In genomic region chr12:92570056-92570753, GRCh38 we compare ENCODE assay signal across 8 cellular contexts.
DNase-seq lines count a peak whose midpoint lies in the region; ATAC-seq and FAIRE-seq lines count a peak whose summit lies in the region.

No MANE protein-coding gene starts in this region.

- H3K4me1 Mint-ChIP-seq in activated CD4-positive, alpha-beta T cell treated with anti-CD3 and anti-CD28 coated beads, Interleukin-2, amount 10 ng/mL, durations not matched to agents 24 days and 14 days = peaks cover 21% of the 10 kb centered on the region
- H3K4me1 Mint-ChIP-seq in activated naive CD4-positive, alpha-beta T cell treated with anti-CD3 and anti-CD28 coated beads for 36 hours (ENCODE audit: low read depth) = peaks cover 32% of the 10 kb centered on the region

- H3K4me3 Mint-ChIP-seq in activated CD4-positive, alpha-beta T cell treated with anti-CD3 and anti-CD28 coated beads, Interleukin-2, amount 10 ng/mL, durations not matched to agents 24 days and 14 days = no peak overlapping the region
- H3K4me3 Mint-ChIP-seq in activated naive CD4-positive, alpha-beta T cell treated with anti-CD3 and anti-CD28 coated beads for 36 hours = no peak overlapping the region

- FAIRE-seq in frontal cortex (lab: Jason Lieb, UNC) = peak; percentile 62

- intact Hi-C loops in activated CD4-positive, alpha-beta T cell treated with anti-CD3 and anti-CD28 coated beads, Interleukin-2, amount 10 ng/mL, durations not matched to agents 24 days and 14 days (cut with micrococcal nuclease) = loop anchor here (1.0 to 5.0 kb wide), 11 partner anchors 18 to 1188 kb away; no protein-coding TSS in a partner anchor
- intact Hi-C loops in activated naive CD4-positive, alpha-beta T cell treated with anti-CD3 and anti-CD28 coated beads for 36 hours (cut with micrococcal nuclease) = loop anchor here (1.0 to 10.0 kb wide), 16 partner anchors 38 to 1535 kb away; no protein-coding TSS in a partner anchor

- H3K36me3 Mint-ChIP-seq in activated CD4-positive, alpha-beta T cell treated with anti-CD3 and anti-CD28 coated beads, Interleukin-2, amount 10 ng/mL, durations not matched to agents 24 days and 14 days (ENCODE audit: low read depth) = peaks cover 15% of the 10 kb centered on the region
- peaks cover 16% of the 10 kb centered on the region for H3K36me3 Mint-ChIP-seq in activated naive CD4-positive, alpha-beta T cell treated with anti-CD3 and anti-CD28 coated beads for 36 hours (ENCODE audit: low read depth)

- no peaks in the 10 kb centered on the region for H3K27me3 Mint-ChIP-seq in activated CD4-positive, alpha-beta T cell treated with anti-CD3 and anti-CD28 coated beads, Interleukin-2, amount 10 ng/mL, durations not matched to agents 24 days and 14 days
- H3K27me3 Mint-ChIP-seq in activated naive CD4-positive, alpha-beta T cell treated with anti-CD3 and anti-CD28 coated beads for 36 hours (ENCODE audit: low read depth) = no peaks in the 10 kb centered on the region

- ATAC-seq in GM21576 (IDR thresholded peaks at IDR 0.05; ENCODE audit: unreplicated experiment) = peak; percentile 92

- H3K9me3 Mint-ChIP-seq in activated CD4-positive, alpha-beta T cell treated with anti-CD3 and anti-CD28 coated beads, Interleukin-2, amount 10 ng/mL, durations not matched to agents 24 days and 14 days = peaks cover 8% of the 10 kb centered on the region
- peaks cover 17% of the 10 kb centered on the region for H3K9me3 Mint-ChIP-seq in activated naive CD4-positive, alpha-beta T cell treated with anti-CD3 and anti-CD28 coated beads for 36 hours

- DNase-seq in activated CD4-positive, alpha-beta T cell treated with anti-CD3 and anti-CD28 coated beads, Interleukin-2, amount 10 ng/mL, durations not matched to agents 24 days and 14 days = peak; percentile 87
- no peak for DNase-seq in activated CD4-positive, alpha-beta T cell treated with anti-CD3 and anti-CD28 coated beads for 1 hour
- DNase-seq in HT-29 (ENCODE audit: low spot score) (peak; percentile 95), NCI-H82 treated with DMSO at 0.1 percent for 48 hours (lab: John Stamatoyannopoulos, UW; ENCODE audit: unreplicated experiment) (peak; percentile 79), frontal cortex (ENCODE audit: low spot score in 2 of 2) (peak; percentile 24 to 50), occipital lobe (lab: John Stamatoyannopoulos, UW) (peak; percentile 38)
- DNase-seq in activated naive CD4-positive, alpha-beta T cell treated with anti-CD3 and anti-CD28 coated beads for 36 hours = peak; percentile 67

- CTCF ChIA-PET in activated naive CD4-positive, alpha-beta T cell treated with anti-CD3 and anti-CD28 coated beads for 36 hours (lab: Charles Lee) = interaction anchor here (0.6 to 4.7 kb wide), 17 partner anchors 13 to 1439 kb away, joined by 3 to 67 read pairs (median 4); no protein-coding TSS in a partner anchor

- H3K27ac Mint-ChIP-seq in activated CD4-positive, alpha-beta T cell treated with anti-CD3 and anti-CD28 coated beads, Interleukin-2, amount 10 ng/mL, durations not matched to agents 24 days and 14 days = no peak overlapping the region
- no peak overlapping the region for H3K27ac Mint-ChIP-seq in activated naive CD4-positive, alpha-beta T cell treated with anti-CD3 and anti-CD28 coated beads for 36 hours
